Comparison of ENCODE assay signal across 23 cellular contexts in the genomic region with DNA sequence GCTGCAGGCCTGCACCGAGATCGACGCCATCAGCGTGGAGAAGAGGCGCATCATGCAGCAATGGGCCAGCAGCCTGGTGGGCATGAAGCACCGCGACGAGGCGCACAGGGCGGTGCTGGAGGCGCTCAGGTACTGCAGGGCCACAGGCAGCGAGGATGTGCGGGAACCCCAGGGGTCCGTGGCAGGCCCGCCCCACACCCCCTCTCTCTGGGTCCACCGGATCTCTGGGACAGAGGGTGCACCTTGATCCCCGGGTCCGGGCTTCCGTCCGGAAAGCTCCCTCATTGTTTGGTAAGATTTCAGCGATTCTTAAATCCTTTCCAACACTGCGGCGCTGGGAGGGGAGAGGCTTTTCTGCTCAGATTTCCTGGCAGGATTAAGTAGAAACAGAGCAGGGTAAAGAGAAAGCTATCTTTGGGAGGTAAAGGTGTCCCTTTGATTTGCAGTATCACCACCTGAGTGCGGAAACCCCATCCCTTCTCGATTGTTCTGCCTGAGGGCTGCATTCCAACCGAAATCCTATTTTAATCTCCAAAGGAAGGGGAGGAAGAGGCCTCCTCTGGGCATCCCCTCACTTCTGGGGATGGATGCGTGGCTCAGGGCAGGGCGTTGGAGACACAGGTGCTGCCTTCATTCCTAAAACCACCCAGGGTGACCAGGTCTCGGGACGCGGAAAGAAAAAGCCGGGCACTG. TPM values are rescaled to one million over a fixed set of nuclear protein-coding genes. Genes with fewer than 3 reads are reported as not detected.
DNase-seq lines count a peak whose midpoint lies in the region; ATAC-seq, FAIRE-seq and TF ChIP-seq lines count a peak whose summit lies in the region.
"Had no signal": no experiment of that assay in that cellular context is flagged by ENCODE, and none has a peak within 500 bp of the region (broad histone marks: within the 10 kb centered on the region; RNA-seq: fewer than 3 reads in every experiment).

No MANE protein-coding gene starts in this region.

- TF ChIP-seq CTCF in HepG2 (CRISPR knock-in tag; IDR thresholded peaks at IDR 0.05) (no peak), right lobe of liver (IDR thresholded peaks at IDR 0.05) (no peak), right atrium auricular region (IDR thresholded peaks at IDR 0.05) (no peak)

- TF ChIP-seq POLR2A in HepG2 (IDR thresholded peaks at IDR 0.05; ENCODE audit: insufficient read depth in 1 of 2, low read depth in 2 of 2, low read length in 2 of 2) (no peak), right lobe of liver (IDR thresholded peaks at IDR 0.05) (no peak)

- no peaks in the 10 kb centered on the region for H3K79me2 ChIP-seq in HepG2 (ENCODE audit: insufficient read depth, low read length)

- H3K4me3 ChIP-seq in HepG2 (replicated peaks in 1 of 3; ENCODE audit: insufficient read depth in 1 of 3, low read depth in 2 of 3, low read length in 3 of 3) (no peak overlapping the region), right lobe of liver (no peak overlapping the region), iPS-18a (ENCODE audit: low read length) (no peak overlapping the region), right atrium auricular region (no peak overlapping the region)

- no peak for TF ChIP-seq RAD21 in HepG2 (CRISPR knock-in tag; IDR thresholded peaks at IDR 0.05)

- H4K20me1 ChIP-seq in HepG2 (ENCODE audit: insufficient read depth, low read length), result no peaks in the 10 kb centered on the region

- 79% methylated on average over 31 of the region's 32 CpGs for WGBS in HepG2 (ENCODE audit: low lambda C conversion rate)
- 83% methylated on average over 12 of the region's 32 CpGs for WGBS in right lobe of liver (ENCODE audit: insufficient coverage, low coverage, low lambda C conversion rate, missing lambda C conversion rate)

- BruUV-seq in HepG2 (replicated peaks; lab: Mats Ljungman, UMichigan), result no TSS peak

- in situ Hi-C loops in HepG2 (cut with HindIII; ENCODE audit: extremely low pct_ligation_motif_present, low pct_unique_long_range_greater_than_20kb), result no loop called here

- H3K27ac ChIP-seq in HepG2 (ENCODE audit: extremely low read length, insufficient read depth, low read length) (no peak overlapping the region), right lobe of liver (no peak overlapping the region), iPS-18a (ENCODE audit: low read length) (no peak overlapping the region), right atrium auricular region (no peak overlapping the region)

- H2AFZ ChIP-seq in HepG2 (ENCODE audit: low read length), result no peak overlapping the region

- intact Hi-C loops in HepG2 (cut with micrococcal nuclease; ENCODE audit: unreplicated experiment), result no loop called here
- intact Hi-C loops in right lobe of liver (cut with DNase I), result no loop called here

- no peak overlapping the region for H3K4me2 ChIP-seq in HepG2 (ENCODE audit: low read depth, low read length)

- CTCF ChIA-PET in HepG2 (lab: Yijun Ruan, JAX; ENCODE audit: low intra/inter-chr PET ratio, low total read pairs), result no interaction called here

- no peaks in the 10 kb centered on the region for H3K36me3 ChIP-seq in HepG2 (replicated peaks in 1 of 2; ENCODE audit: control insufficient read depth in 1 of 2, insufficient read depth in 2 of 2, low read length in 2 of 2)
- no peaks in the 10 kb centered on the region for H3K36me3 ChIP-seq in right lobe of liver
- H3K36me3 ChIP-seq in iPS-18a (ENCODE audit: control insufficient read depth, low read depth, low read length), result no peaks in the 10 kb centered on the region
- H3K36me3 ChIP-seq in right atrium auricular region, result no peaks in the 10 kb centered on the region

- DNase-seq in HepG2 (ENCODE audit: low spot score) (no peak), right lobe of liver (no peak), urothelium cell line (ENCODE audit: low spot score) (no peak), right atrium auricular region (ENCODE audit: low spot score) (no peak)
- DNase-seq: 8988T; activated CD4-positive, alpha-beta memory T cell treated with anti-CD3 and anti-CD28 coated beads for 36 hours; activated CD4-positive, CD25-positive, alpha-beta regulatory T cell; activated CD8-positive, alpha-beta memory T cell treated with anti-CD3 and anti-CD28 coated beads, Interleukin-2, amount 50 U/mL, for 48 hours; activated naive CD8-positive, alpha-beta T cell treated with anti-CD3 and anti-CD28 coated beads for 36 hours; CD4-positive, alpha-beta memory T cell; central memory CD4-positive, alpha-beta T cell; dermis blood vessel endothelial cell; DMS153; NCI-H2171 treated with DMSO at 0.1 percent for 48 hours; NCI-H524 treated with DMSO at 0.1 percent for 48 hours; NK-92 treated with Interleukin-12 subunit alpha and Interleukin-12 subunit beta, amount 100 ng/mL, for 24 hours; SHP77 treated with DMSO at 0.1 percent for 48 hours; stimulated activated CD4-positive, alpha-beta T cell treated with anti-CD3 and anti-CD28 coated beads, Interleukin-4, amount 100 ng/mL, for 1 hour; T1000 had no signal

- ATAC-seq in HepG2, result peak; percentile 8; the same call in 1 of the 3 replicates
- ATAC-seq in right lobe of liver, result no peak
- ATAC-seq in GM21717 (IDR thresholded peaks at IDR 0.05; ENCODE audit: unreplicated experiment), result no peak
- ATAC-seq: stimulated activated memory B cell treated with anti-CD40 and anti-IgM and Interleukin-4, amounts not matched to agents 10 μg/mL and 1 μg/mL and 100 μg/mL, for 72 hours had no signal

- H3K9ac ChIP-seq in HepG2 (ENCODE audit: insufficient read depth, low read depth, low read length) (no peak overlapping the region), iPS-18a (ENCODE audit: low read length) (peak overlapping the region; percentile 22)

- TF ChIP-seq EP300 in HepG2 (IDR thresholded peaks at IDR 0.05; ENCODE audit: low read depth in 2 of 2, low read length in 2 of 2), result no peak
- TF ChIP-seq EP300 in HepG2 (CRISPR knock-in tag; IDR thresholded peaks at IDR 0.05; ENCODE audit: borderline replicate concordance), result no peak

- H3K9me3 ChIP-seq in HepG2 (ENCODE audit: low read length), result no peaks in the 10 kb centered on the region
- no peaks in the 10 kb centered on the region for H3K9me3 ChIP-seq in right lobe of liver
- no peaks in the 10 kb centered on the region for H3K9me3 ChIP-seq in iPS-18a (ENCODE audit: control insufficient read depth, low read depth, low read length)
- no peaks in the 10 kb centered on the region for H3K9me3 ChIP-seq in right atrium auricular region

- POLR2A ChIA-PET in HepG2 (lab: Yijun Ruan, JAX), result no interaction called here

- FAIRE-seq in HepG2 (lab: Jason Lieb, UNC), result no peak
- peak; percentile 58 for FAIRE-seq in urothelium cell line (lab: Jason Lieb, UNC)
- FAIRE-seq: astrocyte had no signal

- H3K27me3 ChIP-seq in HepG2 (ENCODE audit: control insufficient read depth in 1 of 2, insufficient read depth in 2 of 2, low read length in 2 of 2) (no peaks in the 10 kb centered on the region), right lobe of liver (no peaks in the 10 kb centered on the region), iPS-18a (ENCODE audit: control insufficient read depth, insufficient read depth, low read length) (no peaks in the 10 kb centered on the region), right atrium auricular region (no peaks in the 10 kb centered on the region)

- H3K4me1 ChIP-seq in HepG2 (ENCODE audit: insufficient read depth, low read length), result peaks cover 52% of the 10 kb centered on the region
- H3K4me1 ChIP-seq in right lobe of liver, result peaks cover 0 to 9% (median 2%) of the 10 kb centered on the region in 4 donors
- H3K4me1 ChIP-seq in iPS-18a (ENCODE audit: control insufficient read depth, low read depth, low read length), result peaks cover 9% of the 10 kb centered on the region
- peaks cover 0 to 29% of the 10 kb centered on the region in 2 donors for H3K4me1 ChIP-seq in right atrium auricular region

RNA-seq across cellular contexts. Expression of a gene that starts 29.2 kb away (rescaled TPM):
- 3.8 and 5.5 TPM in 2 replicates for total RNA-seq in HepG2 (2016; rRNA removed; fragmentation: Illumina TruSeq; extraction: Trizol)
- total RNA-seq in HepG2 (2016; cell fraction: cytosol; rRNA removed; fragmentation: Illumina TruSeq; extraction: Trizol; ENCODE audit: low read depth), result 46.8 and 47.3 TPM in 2 replicates
- 2.3 and 7.7 TPM in 2 replicates for total RNA-seq in HepG2 (2016; cell fraction: insoluble cytoplasmic fraction; rRNA removed; fragmentation: Illumina TruSeq; extraction: Trizol)
- 11.8 and 13.0 TPM in 2 replicates for total RNA-seq in HepG2 (2016; cell fraction: membrane; rRNA removed; fragmentation: Illumina TruSeq; extraction: Trizol)
- total RNA-seq in HepG2 (2016; cell fraction: nucleus; rRNA removed; fragmentation: Illumina TruSeq; extraction: Trizol), result 6.5 and 8.4 TPM in 2 replicates
- polyA plus RNA-seq in HepG2 (2011; rRNA removed), result 4.1 and 4.8 TPM in 2 replicates
- 1.4 TPM in 2 replicates for polyA plus RNA-seq in HepG2 (2011; cell fraction: cytosol; rRNA removed)
- 17.6 and 21.2 TPM in 2 replicates for polyA plus RNA-seq in HepG2 (2011; cell fraction: nucleus; rRNA removed)
- polyA plus RNA-seq in HepG2 (2012), result 2.2 and 4.3 TPM in 2 replicates
- polyA plus RNA-seq in HepG2 (2016; cell fraction: cytosol; fragmentation: Illumina TruSeq; extraction: Trizol; ENCODE audit: low read depth), result 0.32 and 0.43 TPM in 2 replicates
- 2.2 and 2.4 TPM in 2 replicates for polyA plus RNA-seq in HepG2 (2016; cell fraction: insoluble cytoplasmic fraction; fragmentation: Illumina TruSeq; extraction: Trizol; ENCODE audit: low read depth)
- polyA plus RNA-seq in HepG2 (2016; cell fraction: membrane; fragmentation: Illumina TruSeq; extraction: Trizol; ENCODE audit: low read depth), result 0.74 and 0.84 TPM in 2 replicates
- polyA plus RNA-seq in HepG2 (2016; cell fraction: nucleus; fragmentation: Illumina TruSeq; extraction: Trizol; ENCODE audit: insufficient read depth, low read depth), result 19.3 and 21.2 TPM in 2 replicates
- polyA minus RNA-seq in HepG2 (2011; rRNA and poly(A)+ RNA removed; ENCODE audit: low replicate concordance), result 3.0 and 3.8 TPM in 2 replicates
- 1.8 and 4.1 TPM in 2 replicates for polyA minus RNA-seq in HepG2 (2011; cell fraction: cytosol; rRNA and poly(A)+ RNA removed)
- 7.0 and 8.0 TPM in 2 replicates for polyA minus RNA-seq in HepG2 (2011; cell fraction: nucleus; rRNA and poly(A)+ RNA removed)
- 1 to 10 TPM; 1.7 to 3.1 (median 2.1) TPM for total RNA-seq in right lobe of liver
- total RNA-seq in right atrium auricular region, result 1 to 10 TPM; 3.0 to 9.3 TPM
- polyA plus RNA-seq: CD4-positive, alpha-beta memory T cell had no signal

RNA-seq across cellular contexts. Expression of a gene that starts 30.0 kb away (rescaled TPM):
- 24.7 and 24.9 TPM in 2 replicates for total RNA-seq in HepG2 (2016; rRNA removed; fragmentation: Illumina TruSeq; extraction: Trizol)
- 4.0 and 5.5 TPM in 2 replicates for total RNA-seq in HepG2 (2016; cell fraction: cytosol; rRNA removed; fragmentation: Illumina TruSeq; extraction: Trizol; ENCODE audit: low read depth)
- total RNA-seq in HepG2 (2016; cell fraction: insoluble cytoplasmic fraction; rRNA removed; fragmentation: Illumina TruSeq; extraction: Trizol), result 22.2 and 25.3 TPM in 2 replicates
- total RNA-seq in HepG2 (2016; cell fraction: membrane; rRNA removed; fragmentation: Illumina TruSeq; extraction: Trizol), result 15.6 and 15.7 TPM in 2 replicates
- 18.9 and 20.0 TPM in 2 replicates for total RNA-seq in HepG2 (2016; cell fraction: nucleus; rRNA removed; fragmentation: Illumina TruSeq; extraction: Trizol)
- 14.9 and 18.6 TPM in 2 replicates for polyA plus RNA-seq in HepG2 (2011; rRNA removed)
- polyA plus RNA-seq in HepG2 (2011; cell fraction: cytosol; rRNA removed), result 10.0 and 12.5 TPM in 2 replicates
- 35.5 and 43.5 TPM in 2 replicates for polyA plus RNA-seq in HepG2 (2011; cell fraction: nucleus; rRNA removed)
- 20.5 and 25.8 TPM in 2 replicates for polyA plus RNA-seq in HepG2 (2012)
- 3.1 and 3.8 TPM in 2 replicates for polyA plus RNA-seq in HepG2 (2016; cell fraction: cytosol; fragmentation: Illumina TruSeq; extraction: Trizol; ENCODE audit: low read depth)
- 10.7 and 16.1 TPM in 2 replicates for polyA plus RNA-seq in HepG2 (2016; cell fraction: insoluble cytoplasmic fraction; fragmentation: Illumina TruSeq; extraction: Trizol; ENCODE audit: low read depth)
- 8.3 and 8.6 TPM in 2 replicates for polyA plus RNA-seq in HepG2 (2016; cell fraction: membrane; fragmentation: Illumina TruSeq; extraction: Trizol; ENCODE audit: low read depth)
- 19.8 and 20.3 TPM in 2 replicates for polyA plus RNA-seq in HepG2 (2016; cell fraction: nucleus; fragmentation: Illumina TruSeq; extraction: Trizol; ENCODE audit: insufficient read depth, low read depth)
- polyA minus RNA-seq in HepG2 (2011; rRNA and poly(A)+ RNA removed; ENCODE audit: low replicate concordance), result 7.0 and 54.0 TPM in 2 replicates
- polyA minus RNA-seq in HepG2 (2011; cell fraction: cytosol; rRNA and poly(A)+ RNA removed), result 16.7 and 20.3 TPM in 2 replicates
- polyA minus RNA-seq in HepG2 (2011; cell fraction: nucleus; rRNA and poly(A)+ RNA removed), result 27.6 and 28.5 TPM in 2 replicates
- 10 to 100 TPM in 4 of 6 experiments, 1 to 10 TPM in 2; 5.8 to 21.0 (median 14.4) TPM for total RNA-seq in right lobe of liver
- 10 to 100 TPM in 1 of 2 donors, 1 to 10 TPM in 1; 9.8 to 19.4 TPM for total RNA-seq in right atrium auricular region

RNA-seq across cellular contexts. Expression of a gene that starts 35.8 kb away (rescaled TPM):
- total RNA-seq in HepG2 (2016; rRNA removed; fragmentation: Illumina TruSeq; extraction: Trizol) (13.4 and 36.4 TPM in 2 replicates), right lobe of liver (10 to 100 TPM; 42.7 to 94.1 (median 71.0) TPM), right atrium auricular region (10 to 100 TPM; 54.8 to 99.1 TPM)
- 13.8 and 16.4 TPM in 2 replicates for total RNA-seq in HepG2 (2016; cell fraction: cytosol; rRNA removed; fragmentation: Illumina TruSeq; extraction: Trizol; ENCODE audit: low read depth)
- 12.1 and 36.9 TPM in 2 replicates for total RNA-seq in HepG2 (2016; cell fraction: insoluble cytoplasmic fraction; rRNA removed; fragmentation: Illumina TruSeq; extraction: Trizol)
- 20.3 and 20.7 TPM in 2 replicates for total RNA-seq in HepG2 (2016; cell fraction: membrane; rRNA removed; fragmentation: Illumina TruSeq; extraction: Trizol)
- 47.6 and 57.6 TPM in 2 replicates for total RNA-seq in HepG2 (2016; cell fraction: nucleus; rRNA removed; fragmentation: Illumina TruSeq; extraction: Trizol)
- 21.6 and 23.6 TPM in 2 replicates for polyA plus RNA-seq in HepG2 (2011; rRNA removed)
- 16.3 and 29.8 TPM in 2 replicates for polyA plus RNA-seq in HepG2 (2011; cell fraction: cytosol; rRNA removed)
- polyA plus RNA-seq in HepG2 (2011; cell fraction: nucleus; rRNA removed), result 231 and 320 TPM in 2 replicates
- polyA plus RNA-seq in HepG2 (2012), result 50.7 and 73.8 TPM in 2 replicates
- 11.3 and 13.9 TPM in 2 replicates for polyA plus RNA-seq in HepG2 (2016; cell fraction: cytosol; fragmentation: Illumina TruSeq; extraction: Trizol; ENCODE audit: low read depth)
- 16.7 and 22.9 TPM in 2 replicates for polyA plus RNA-seq in HepG2 (2016; cell fraction: insoluble cytoplasmic fraction; fragmentation: Illumina TruSeq; extraction: Trizol; ENCODE audit: low read depth)
- 13.9 and 14.3 TPM in 2 replicates for polyA plus RNA-seq in HepG2 (2016; cell fraction: membrane; fragmentation: Illumina TruSeq; extraction: Trizol; ENCODE audit: low read depth)
- 136 and 145 TPM in 2 replicates for polyA plus RNA-seq in HepG2 (2016; cell fraction: nucleus; fragmentation: Illumina TruSeq; extraction: Trizol; ENCODE audit: insufficient read depth, low read depth)
- 7.2 and 27.1 TPM in 2 replicates for polyA minus RNA-seq in HepG2 (2011; rRNA and poly(A)+ RNA removed; ENCODE audit: low replicate concordance)
- 22.9 and 24.2 TPM in 2 replicates for polyA minus RNA-seq in HepG2 (2011; cell fraction: cytosol; rRNA and poly(A)+ RNA removed)
- polyA minus RNA-seq in HepG2 (2011; cell fraction: nucleus; rRNA and poly(A)+ RNA removed), result 20.3 and 21.2 TPM in 2 replicates
